Comparison of ENCODE assay signal across 13 cellular contexts in genomic region chr9:74036549-74037231, GRCh38.
DNase-seq lines count a peak whose midpoint lies in the region; ATAC-seq and TF ChIP-seq lines count a peak whose summit lies in the region.
"Had no signal": no experiment of that assay in that cellular context is flagged by ENCODE, and none has a peak within 500 bp of the region (broad histone marks: within the 10 kb centered on the region; RNA-seq: fewer than 3 reads in every experiment).

No MANE protein-coding gene starts in this region.

- DNase-seq in fibroblast of pulmonary artery (ENCODE audit: low read depth), result peak; percentile 16
- no peak for DNase-seq in NCI-H446 treated with DMSO at 0.1 percent for 48 hours (lab: John Stamatoyannopoulos, UW)
- DNase-seq in omental fat pad (ENCODE audit: low spot score), result no peak
- no peak for DNase-seq in activated CD4-positive, alpha-beta T cell treated with anti-CD3 and anti-CD28 coated beads, Interleukin-2, amount 50 U/mL, for 48 hours
- DNase-seq in activated CD4-positive, alpha-beta T cell treated with anti-CD3 and anti-CD28 coated beads for 4 hours, result no peak
- DNase-seq: CD4-positive, CD25-positive, alpha-beta regulatory T cell; left ventricle myocardium superior; PC-9; stimulated activated CD4-positive, alpha-beta T cell treated with anti-CD3 and anti-CD28 coated beads, Interleukin-1b, Interleukin-23, amount 100 ng/mL, for 48 hours had no signal

- TF ChIP-seq CTCF in fibroblast of pulmonary artery (IDR thresholded peaks at IDR 0.05; ENCODE audit: low read length, missing control alignments), result no peak
- TF ChIP-seq CTCF in omental fat pad (IDR thresholded peaks at IDR 0.05), result no peak

- no peak overlapping the region for H3K4me3 ChIP-seq in fibroblast of pulmonary artery (replicated peaks; ENCODE audit: low read depth, low read length)
- H3K4me3 ChIP-seq: PC-9 had no signal

- ATAC-seq in GM18907 (IDR thresholded peaks at IDR 0.05; ENCODE audit: unreplicated experiment) (peak; percentile 88), HG02610 (IDR thresholded peaks at IDR 0.05; ENCODE audit: unreplicated experiment) (peak; percentile 85), HG03469 (IDR thresholded peaks at IDR 0.05; ENCODE audit: unreplicated experiment) (peak; percentile 66), omental fat pad (ENCODE audit: low FRiP score) (no peak)
- ATAC-seq: left ventricle myocardium superior; stimulated activated memory B cell treated with anti-CD40 and anti-IgM and Interleukin-4, amounts not matched to agents 10 μg/mL and 1 μg/mL and 100 μg/mL, for 72 hours had no signal
